26 cellular contexts compared by ENCODE assay signal in the genomic region with DNA sequence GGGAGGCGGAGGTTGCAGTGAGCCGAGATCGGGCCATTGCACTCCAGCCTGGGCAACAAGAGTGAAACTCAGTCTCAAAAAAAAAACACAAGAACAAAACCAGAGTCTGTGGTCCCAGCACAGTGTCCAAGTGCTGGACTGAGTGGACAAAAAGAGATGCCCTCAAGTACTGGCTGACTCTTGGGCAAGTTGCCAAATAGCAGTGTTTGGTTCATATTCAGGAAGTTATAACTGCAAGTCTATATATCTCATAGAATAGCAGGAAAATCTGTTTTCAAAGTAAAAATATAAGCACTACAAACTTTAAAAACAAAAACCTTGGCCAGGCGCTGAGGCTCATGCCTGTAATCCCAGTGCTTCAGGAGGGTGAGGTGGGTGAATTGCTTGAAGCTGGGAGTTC. TPM values are rescaled to one million over a fixed set of nuclear protein-coding genes. Genes with fewer than 3 reads are reported as not detected.
DNase-seq lines count a peak whose midpoint lies in the region; ATAC-seq, FAIRE-seq and TF ChIP-seq lines count a peak whose summit lies in the region.
"Had no signal": no experiment of that assay in that cellular context is flagged by ENCODE, and none has a peak within 500 bp of the region (broad histone marks: within the 10 kb centered on the region; RNA-seq: fewer than 3 reads in every experiment).

No MANE protein-coding gene starts in this region.

- ATAC-seq in left ventricle myocardium superior: no peak
- no peak for ATAC-seq in GM18858 (IDR thresholded peaks at IDR 0.05; ENCODE audit: unreplicated experiment)
- ATAC-seq: PC-3 had no signal

- TF ChIP-seq POLR2A in endothelial cell of umbilical vein (IDR thresholded peaks at IDR 0.05; ENCODE audit: low read depth, low read length) (no peak), Peyer's patch (IDR thresholded peaks at IDR 0.05) (no peak)

- TF ChIP-seq CTCF in right atrium auricular region (IDR thresholded peaks at IDR 0.05): no peak
- no peak for TF ChIP-seq CTCF in endothelial cell of umbilical vein (IDR thresholded peaks at IDR 0.05; ENCODE audit: extremely low read depth in 1 of 2, insufficient read depth in 1 of 2, low read depth in 1 of 2, low read length in 2 of 2)
- no peak for TF ChIP-seq CTCF in Peyer's patch (IDR thresholded peaks at IDR 0.05)

- no peak overlapping the region for H3K27ac ChIP-seq in right atrium auricular region
- no peak overlapping the region for H3K27ac ChIP-seq in endothelial cell of umbilical vein (ENCODE audit: insufficient read depth, low read depth, low read length)
- H3K27ac ChIP-seq in Peyer's patch: no peak overlapping the region
- H3K27ac ChIP-seq: BLaER1, SJSA1 had no signal

- H3K27me3 ChIP-seq in right atrium auricular region: no peaks in the 10 kb centered on the region
- no peaks in the 10 kb centered on the region for H3K27me3 ChIP-seq in endothelial cell of umbilical vein (ENCODE audit: control insufficient read depth in 2 of 2, insufficient read depth in 2 of 2, low read length in 2 of 2)
- no peaks in the 10 kb centered on the region for H3K27me3 ChIP-seq in Peyer's patch
- H3K27me3 ChIP-seq: SJSA1 had no signal

- no peaks in the 10 kb centered on the region for H4K20me1 ChIP-seq in endothelial cell of umbilical vein (replicated peaks; ENCODE audit: control insufficient read depth, extremely low read depth, insufficient read depth, low read length)

- H3K4me1 ChIP-seq in right atrium auricular region: no peaks in the 10 kb centered on the region
- H3K4me1 ChIP-seq in endothelial cell of umbilical vein (ENCODE audit: control insufficient read depth, extremely low read depth, insufficient read depth, low read length): no peaks in the 10 kb centered on the region
- no peaks in the 10 kb centered on the region for H3K4me1 ChIP-seq in Peyer's patch
- H3K4me1 ChIP-seq: BLaER1 had no signal

- H3K4me3 ChIP-seq in right atrium auricular region: no peak overlapping the region
- no peak overlapping the region for H3K4me3 ChIP-seq in endothelial cell of umbilical vein (replicated peaks in 1 of 3; ENCODE audit: insufficient read depth in 1 of 3, low read depth in 1 of 3, low read length in 3 of 3)
- H3K4me3 ChIP-seq in Peyer's patch: no peak overlapping the region
- H3K4me3 ChIP-seq: BLaER1, SJSA1 had no signal

- no peak overlapping the region for H2AFZ ChIP-seq in endothelial cell of umbilical vein (ENCODE audit: low read depth, low read length)

- no TSS peak for BruUV-seq in endothelial cell of umbilical vein (replicated peaks; lab: Mats Ljungman, UMichigan)

- no peak overlapping the region for H3K4me2 ChIP-seq in endothelial cell of umbilical vein (ENCODE audit: insufficient read depth, low read length)
- H3K4me2 ChIP-seq: BLaER1 had no signal

- H3K9ac ChIP-seq in endothelial cell of umbilical vein (replicated peaks; ENCODE audit: extremely low read depth, insufficient read depth, low read length): no peak overlapping the region
- H3K9ac ChIP-seq: BLaER1 had no signal

- H3K9me3 ChIP-seq in right atrium auricular region (no peaks in the 10 kb centered on the region), endothelial cell of umbilical vein (replicated peaks; ENCODE audit: control insufficient read depth, insufficient read depth, low read length) (no peaks in the 10 kb centered on the region), Peyer's patch (no peaks in the 10 kb centered on the region)
- H3K9me3 ChIP-seq: BLaER1, SJSA1 had no signal

- no peak for FAIRE-seq in endothelial cell of umbilical vein (lab: Jason Lieb, UNC)
- FAIRE-seq: A204.1, GM12891 had no signal

- peaks cover 3% of the 10 kb centered on the region for H3K79me2 ChIP-seq in endothelial cell of umbilical vein (ENCODE audit: control insufficient read depth, insufficient read depth, low read length)

- H3K36me3 ChIP-seq in right atrium auricular region (peaks cover 21% of the 10 kb centered on the region), endothelial cell of umbilical vein (ENCODE audit: control insufficient read depth in 2 of 2, extremely low read depth in 1 of 2, insufficient read depth in 2 of 2, low read length in 2 of 2) (no peaks in the 10 kb centered on the region), Peyer's patch (no peaks in the 10 kb centered on the region)
- H3K36me3 ChIP-seq: BLaER1 had no signal

- POLR2A ChIA-PET in endothelial cell of umbilical vein (lab: Charles Lee): no interaction called here

- CTCF ChIA-PET in endothelial cell of umbilical vein (lab: Charles Lee): interaction anchor here (0.8 to 0.9 kb wide), 2 partner anchors 225 to 240 kb away, joined by 3 read pairs; no protein-coding TSS in a partner anchor

- DNase-seq in right atrium auricular region (ENCODE audit: low spot score): peak; percentile 38
- no peak for DNase-seq in left ventricle myocardium superior
- DNase-seq in endothelial cell of umbilical vein (ENCODE audit: low read depth, low spot score): peak; percentile 66
- peak; percentile 28 to 66 for DNase-seq in lung microvascular endothelial cell (ENCODE audit: low read depth in 2 of 2)
- no peak for DNase-seq in NCI-H1930 (lab: John Stamatoyannopoulos, UW)
- DNase-seq in NCI-H2171 treated with DMSO at 0.1 percent for 48 hours (lab: John Stamatoyannopoulos, UW): no peak
- no peak for DNase-seq in Peyer's patch
- DNase-seq: CD4-positive, CD25-positive, alpha-beta regulatory T cell; DMS153; GDM1; Kasumi-1; NCI-H1092 treated with DMSO at 0.1 percent for 48 hours; NCI-H1436; NCI-H187; NCI-H2107; NCI-H446; NCI-H526; NCI-H82; NK-92 treated with Interleukin-12 subunit alpha and Interleukin-12 subunit beta, amount 100 ng/mL, for 24 hours; PC-3; Right ventricle myocardium superior had no signal

- H3K9me1 ChIP-seq in endothelial cell of umbilical vein (replicated peaks; ENCODE audit: control insufficient read depth, extremely low read depth, insufficient read depth, low read length): no peaks in the 10 kb centered on the region

- dilution Hi-C loops in endothelial cell of umbilical vein (cut with MboI; ENCODE audit: extremely low pct_ligation_motif_present, low sequenced_read_pairs): no loop called here

- intact Hi-C loops in left ventricle myocardium superior (cut with micrococcal nuclease) (no loop called here), endothelial cell of umbilical vein (cut with micrococcal nuclease) (no loop called here)

TF ChIP-seq in endothelial cell of umbilical vein, 7 proteins besides CTCF, POLR2A, EP300 and RAD21:
- no peak for TF ChIP-seq EZH2 (IDR thresholded peaks at IDR 0.05; ENCODE audit: borderline replicate concordance, low read depth, low read length, severe bottlenecking)
- TF ChIP-seq JUN (IDR thresholded peaks at IDR 0.05; ENCODE audit: borderline replicate concordance, insufficient read depth, insufficient read length, low read depth): no peak
- no peak for TF ChIP-seq GATA2 (IDR thresholded peaks at IDR 0.05; ENCODE audit: insufficient read depth, insufficient read length, low read depth, low read length)
- TF ChIP-seq FOS (IDR thresholded peaks at IDR 0.05; ENCODE audit: borderline replicate concordance, insufficient read depth, low read length): no peak
- no peak for TF ChIP-seq MYC (IDR thresholded peaks at IDR 0.05; ENCODE audit: low read depth, low read length)
- TF ChIP-seq POLR2AphosphoS5 (IDR thresholded peaks at IDR 0.05; ENCODE audit: insufficient read depth, low read depth, low read length): no peak
- TF ChIP-seq, protein P1, sequence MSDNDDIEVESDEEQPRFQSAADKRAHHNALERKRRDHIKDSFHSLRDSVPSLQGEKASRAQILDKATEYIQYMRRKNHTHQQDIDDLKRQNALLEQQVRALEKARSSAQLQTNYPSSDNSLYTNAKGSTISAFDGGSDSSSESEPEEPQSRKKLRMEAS (IDR thresholded peaks at IDR 0.05; ENCODE audit: insufficient read depth, insufficient read length): no peak

RNA-seq across cellular contexts. Expression of gene HABP4, which starts 7.3 kb away (rescaled TPM):
- 10 to 100 TPM; 16.5 to 20.5 TPM for total RNA-seq in right atrium auricular region
- 22.7 TPM for total RNA-seq in left ventricle myocardium superior
- 11.1 and 11.7 TPM in 2 replicates for total RNA-seq in endothelial cell of umbilical vein
- 3.0 and 4.6 TPM in 2 replicates for polyA plus RNA-seq in endothelial cell of umbilical vein
- polyA plus RNA-seq in endothelial cell of umbilical vein (2011; cell fraction: cytosol; rRNA removed): 6.9 and 8.0 TPM in 2 replicates
- 6.4 and 7.8 TPM in 2 replicates for polyA plus RNA-seq in endothelial cell of umbilical vein (2011; cell fraction: nucleus; rRNA removed)
- polyA plus RNA-seq in endothelial cell of umbilical vein (2012): 10.7 and 11.3 TPM in 2 replicates
- polyA minus RNA-seq in endothelial cell of umbilical vein: 2.1 and 2.8 TPM in 2 replicates
- polyA minus RNA-seq in endothelial cell of umbilical vein (2011; cell fraction: cytosol; rRNA and poly(A)+ RNA removed): 1.3 TPM
- polyA minus RNA-seq in endothelial cell of umbilical vein (2011; cell fraction: nucleus; rRNA and poly(A)+ RNA removed): 1.3 and 1.6 TPM in 2 replicates
- 5.7 and 6.9 TPM in 2 replicates for total RNA-seq in lung microvascular endothelial cell
- total RNA-seq in Peyer's patch: 10 to 100 TPM in 1 of 4 donors, 1 to 10 TPM in 3; 3.2 to 19.8 (median 5.1) TPM

RNA-seq across cellular contexts. Expression of gene ZNF367, which starts 39.1 kb away (rescaled TPM):
- total RNA-seq in right atrium auricular region: 1 to 10 TPM in 1 of 2 donors, under 1 TPM in 1; 0.75 to 1.2 TPM
- total RNA-seq in left ventricle myocardium superior: 2.5 TPM
- total RNA-seq in endothelial cell of umbilical vein: 8.6 and 10.0 TPM in 2 replicates
- 1.2 and 1.7 TPM in 2 replicates for polyA plus RNA-seq in endothelial cell of umbilical vein
- polyA plus RNA-seq in endothelial cell of umbilical vein (2011; cell fraction: cytosol; rRNA removed): 2.0 and 2.1 TPM in 2 replicates
- 4.0 and 5.4 TPM in 2 replicates for polyA plus RNA-seq in endothelial cell of umbilical vein (2011; cell fraction: nucleus; rRNA removed)
- polyA plus RNA-seq in endothelial cell of umbilical vein (2012): 1.5 and 3.0 TPM in 2 replicates
- polyA minus RNA-seq in endothelial cell of umbilical vein: 2.2 and 2.7 TPM in 2 replicates
- 20.9 TPM for polyA minus RNA-seq in endothelial cell of umbilical vein (2011; cell fraction: cytosol; rRNA and poly(A)+ RNA removed)
- 3.6 and 3.8 TPM in 2 replicates for polyA minus RNA-seq in endothelial cell of umbilical vein (2011; cell fraction: nucleus; rRNA and poly(A)+ RNA removed)
- 2.4 and 3.5 TPM in 2 replicates for total RNA-seq in lung microvascular endothelial cell
- 1 to 10 TPM; 1.5 to 7.4 (median 3.4) TPM for total RNA-seq in Peyer's patch

Comparison
In these comparisons a context has a peak if more than half of its experiments do, and no peak if none do; other contexts are left out.
1. DNase-seq: peak in right atrium auricular region (single experiment), endothelial cell of umbilical vein (single experiment) and lung microvascular endothelial cell (2 of 2); none in left ventricle myocardium superior (single experiment), NCI-H1930 (0 of 2), NCI-H2171 treated with DMSO at 0.1 percent for 48 hours (single experiment) and Peyer's patch (0 of 3).